1 cellular context compared by ENCODE assay signal in the genomic region with DNA sequence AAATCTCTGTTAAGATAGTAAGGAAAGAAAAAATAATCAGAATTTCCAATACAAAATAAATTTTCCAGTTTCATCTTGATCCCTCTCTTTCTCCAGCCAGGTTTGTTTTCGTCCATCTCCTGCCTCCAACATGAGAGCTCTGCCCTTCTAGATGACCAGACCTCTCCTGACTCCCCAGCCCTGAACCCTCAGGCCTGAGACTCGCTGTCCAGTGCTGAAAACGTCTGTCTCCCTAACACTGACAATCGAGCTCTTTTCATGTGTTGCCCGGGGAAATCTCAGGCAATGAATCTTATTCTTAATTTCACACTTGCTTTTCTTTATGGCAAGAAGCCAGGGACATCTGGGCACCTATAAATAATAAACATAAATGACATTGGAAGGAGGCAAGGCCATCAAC.
TF ChIP-seq lines count a peak whose summit lies in the region.

No MANE protein-coding gene starts in this region.

TF ChIP-seq in liver, 16 proteins besides CTCF, POLR2A, EP300 and RAD21:
- TF ChIP-seq, protein P1, sequence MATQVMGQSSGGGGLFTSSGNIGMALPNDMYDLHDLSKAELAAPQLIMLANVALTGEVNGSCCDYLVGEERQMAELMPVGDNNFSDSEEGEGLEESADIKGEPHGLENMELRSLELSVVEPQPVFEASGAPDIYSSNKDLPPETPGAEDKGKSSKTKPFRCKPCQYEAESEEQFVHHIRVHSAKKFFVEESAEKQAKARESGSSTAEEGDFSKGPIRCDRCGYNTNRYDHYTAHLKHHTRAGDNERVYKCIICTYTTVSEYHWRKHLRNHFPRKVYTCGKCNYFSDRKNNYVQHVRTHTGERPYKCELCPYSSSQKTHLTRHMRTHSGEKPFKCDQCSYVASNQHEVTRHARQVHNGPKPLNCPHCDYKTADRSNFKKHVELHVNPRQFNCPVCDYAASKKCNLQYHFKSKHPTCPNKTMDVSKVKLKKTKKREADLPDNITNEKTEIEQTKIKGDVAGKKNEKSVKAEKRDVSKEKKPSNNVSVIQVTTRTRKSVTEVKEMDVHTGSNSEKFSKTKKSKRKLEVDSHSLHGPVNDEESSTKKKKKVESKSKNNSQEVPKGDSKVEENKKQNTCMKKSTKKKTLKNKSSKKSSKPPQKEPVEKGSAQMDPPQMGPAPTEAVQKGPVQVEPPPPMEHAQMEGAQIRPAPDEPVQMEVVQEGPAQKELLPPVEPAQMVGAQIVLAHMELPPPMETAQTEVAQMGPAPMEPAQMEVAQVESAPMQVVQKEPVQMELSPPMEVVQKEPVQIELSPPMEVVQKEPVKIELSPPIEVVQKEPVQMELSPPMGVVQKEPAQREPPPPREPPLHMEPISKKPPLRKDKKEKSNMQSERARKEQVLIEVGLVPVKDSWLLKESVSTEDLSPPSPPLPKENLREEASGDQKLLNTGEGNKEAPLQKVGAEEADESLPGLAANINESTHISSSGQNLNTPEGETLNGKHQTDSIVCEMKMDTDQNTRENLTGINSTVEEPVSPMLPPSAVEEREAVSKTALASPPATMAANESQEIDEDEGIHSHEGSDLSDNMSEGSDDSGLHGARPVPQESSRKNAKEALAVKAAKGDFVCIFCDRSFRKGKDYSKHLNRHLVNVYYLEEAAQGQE (IDR thresholded peaks at IDR 0.05) = peak; percentile 96
- TF ChIP-seq FOXA2 (IDR thresholded peaks at IDR 0.05) = no peak
